ENCODE assay signal across 9 cellular contexts in genomic region chr1:206684003-206684402, GRCh38. TPM values are rescaled to one million over a fixed set of nuclear protein-coding genes. Genes with fewer than 3 reads are reported as not detected.
A peak's percentile ranks its signal among the peaks of the same experiment; 100 is the strongest.
DNase-seq lines count a peak whose midpoint lies in the region; ATAC-seq lines count a peak whose summit lies in the region.
"Had no signal": no experiment of that assay in that cellular context is flagged by ENCODE, and none has a peak within 500 bp of the region (broad histone marks: within the 10 kb centered on the region; RNA-seq: fewer than 3 reads in every experiment).

No MANE protein-coding gene starts in this region.

- no peak overlapping the region for H3K9ac ChIP-seq in stomach smooth muscle (ENCODE audit: low read length in 2 of 2)

- peak overlapping the region; percentile 65; the same call in 1 of the 2 replicates for H3K4me3 ChIP-seq in iPS-18c (ENCODE audit: insufficient read depth, low read depth, low read length)
- H3K4me3 ChIP-seq in stomach smooth muscle (ENCODE audit: low read length in 2 of 2), result peak overlapping the region; percentile 61 to 73

- no peaks in the 10 kb centered on the region for H3K9me3 ChIP-seq in iPS-18c (ENCODE audit: control insufficient read depth, insufficient read depth, low read length)
- no peaks in the 10 kb centered on the region for H3K9me3 ChIP-seq in stomach smooth muscle (ENCODE audit: control insufficient read depth in 2 of 2, low read length in 2 of 2)

- H3K27me3 Mint-ChIP-seq in activated T-cell treated with anti-CD3 and anti-CD28 coated beads, Interleukin-2, amount 50 U/mL, for 24 hours, result peaks cover 2% of the 10 kb centered on the region
- H3K27me3 Mint-ChIP-seq in activated T-helper 17 cell treated with anti-CD3 and anti-CD28 coated beads, Interleukin-2, amount 50 U/mL, for 72 hours, result no peaks in the 10 kb centered on the region

- peak overlapping the region; percentile 78 for H3K4me3 Mint-ChIP-seq in activated T-cell treated with anti-CD3 and anti-CD28 coated beads, Interleukin-2, amount 50 U/mL, for 24 hours
- peak overlapping the region; percentile 98 for H3K4me3 Mint-ChIP-seq in activated T-helper 17 cell treated with anti-CD3 and anti-CD28 coated beads, Interleukin-2, amount 50 U/mL, for 72 hours

- peaks cover 16% of the 10 kb centered on the region for H3K36me3 Mint-ChIP-seq in activated T-cell treated with anti-CD3 and anti-CD28 coated beads, Interleukin-2, amount 50 U/mL, for 24 hours (ENCODE audit: low read depth)
- H3K36me3 Mint-ChIP-seq in activated T-helper 17 cell treated with anti-CD3 and anti-CD28 coated beads, Interleukin-2, amount 50 U/mL, for 72 hours (ENCODE audit: low read depth), result peaks cover 28% of the 10 kb centered on the region

- no peak overlapping the region for H3K27ac Mint-ChIP-seq in activated T-cell treated with anti-CD3 and anti-CD28 coated beads, Interleukin-2, amount 50 U/mL, for 24 hours
- peak overlapping the region; percentile 22 for H3K27ac Mint-ChIP-seq in activated T-helper 17 cell treated with anti-CD3 and anti-CD28 coated beads, Interleukin-2, amount 50 U/mL, for 72 hours

- no peaks in the 10 kb centered on the region for H3K9me3 Mint-ChIP-seq in activated T-cell treated with anti-CD3 and anti-CD28 coated beads, Interleukin-2, amount 50 U/mL, for 24 hours
- no peaks in the 10 kb centered on the region for H3K9me3 Mint-ChIP-seq in activated T-helper 17 cell treated with anti-CD3 and anti-CD28 coated beads, Interleukin-2, amount 50 U/mL, for 72 hours

- no peak for ATAC-seq in activated T-helper 17 cell treated with anti-CD3 and anti-CD28 coated beads, Interleukin-2, amount 50 U/mL, for 72 hours (replicated peaks)
- ATAC-seq in GM21737 (IDR thresholded peaks at IDR 0.05; ENCODE audit: unreplicated experiment), result no peak

- no peak for DNase-seq in activated T-cell treated with anti-CD3 and anti-CD28 coated beads, Interleukin-2, amount 50 U/mL, for 24 hours
- no peak for DNase-seq in activated T-cell treated with anti-CD3 and anti-CD28 coated beads, Interleukin-2, amount 50 U/mL, for 1 hour
- DNase-seq in cerebellar nuclear complex (lab: John Stamatoyannopoulos, UW) (no peak), dermis blood vessel endothelial cell (no peak)
- DNase-seq: NCI-H1694 had no signal

- H3K4me1 Mint-ChIP-seq in activated T-cell treated with anti-CD3 and anti-CD28 coated beads, Interleukin-2, amount 50 U/mL, for 24 hours (ENCODE audit: low read depth), result peaks cover 73% of the 10 kb centered on the region
- H3K4me1 Mint-ChIP-seq in activated T-helper 17 cell treated with anti-CD3 and anti-CD28 coated beads, Interleukin-2, amount 50 U/mL, for 72 hours, result peaks cover 44% of the 10 kb centered on the region

- no peak overlapping the region for H3K27ac ChIP-seq in stomach smooth muscle (ENCODE audit: low read length)

- peaks cover 30% of the 10 kb centered on the region for H3K4me1 ChIP-seq in stomach smooth muscle (ENCODE audit: control insufficient read depth, insufficient read depth, low read length)

- no peaks in the 10 kb centered on the region for H3K27me3 ChIP-seq in stomach smooth muscle (ENCODE audit: control insufficient read depth in 1 of 2, insufficient read depth in 2 of 2, low read length in 2 of 2)

- no peaks in the 10 kb centered on the region for H3K36me3 ChIP-seq in stomach smooth muscle (ENCODE audit: control insufficient read depth in 2 of 2, insufficient read depth in 2 of 2, low read length in 2 of 2)

RNA-seq across cellular contexts. Expression of gene MAPKAPK2, which starts 0.7 kb away (rescaled TPM):
- total RNA-seq in activated T-helper 17 cell treated with anti-CD3 and anti-CD28 coated beads, Interleukin-2, amount 50 U/mL, for 72 hours, result 10 to 100 TPM; 64.6 to 85.3 TPM
- total RNA-seq in dermis blood vessel endothelial cell, result 33.7 and 50.8 TPM in 2 replicates

RNA-seq across cellular contexts. Expression of gene DYRK3, which starts 48.7 kb away (rescaled TPM):
- 10 to 100 TPM in 1 of 2 donors, 1 to 10 TPM in 1; 9.3 to 12.3 TPM for total RNA-seq in activated T-helper 17 cell treated with anti-CD3 and anti-CD28 coated beads, Interleukin-2, amount 50 U/mL, for 72 hours
- total RNA-seq in dermis blood vessel endothelial cell, result 11.4 and 12.6 TPM in 2 replicates
